In the genomic region with DNA sequence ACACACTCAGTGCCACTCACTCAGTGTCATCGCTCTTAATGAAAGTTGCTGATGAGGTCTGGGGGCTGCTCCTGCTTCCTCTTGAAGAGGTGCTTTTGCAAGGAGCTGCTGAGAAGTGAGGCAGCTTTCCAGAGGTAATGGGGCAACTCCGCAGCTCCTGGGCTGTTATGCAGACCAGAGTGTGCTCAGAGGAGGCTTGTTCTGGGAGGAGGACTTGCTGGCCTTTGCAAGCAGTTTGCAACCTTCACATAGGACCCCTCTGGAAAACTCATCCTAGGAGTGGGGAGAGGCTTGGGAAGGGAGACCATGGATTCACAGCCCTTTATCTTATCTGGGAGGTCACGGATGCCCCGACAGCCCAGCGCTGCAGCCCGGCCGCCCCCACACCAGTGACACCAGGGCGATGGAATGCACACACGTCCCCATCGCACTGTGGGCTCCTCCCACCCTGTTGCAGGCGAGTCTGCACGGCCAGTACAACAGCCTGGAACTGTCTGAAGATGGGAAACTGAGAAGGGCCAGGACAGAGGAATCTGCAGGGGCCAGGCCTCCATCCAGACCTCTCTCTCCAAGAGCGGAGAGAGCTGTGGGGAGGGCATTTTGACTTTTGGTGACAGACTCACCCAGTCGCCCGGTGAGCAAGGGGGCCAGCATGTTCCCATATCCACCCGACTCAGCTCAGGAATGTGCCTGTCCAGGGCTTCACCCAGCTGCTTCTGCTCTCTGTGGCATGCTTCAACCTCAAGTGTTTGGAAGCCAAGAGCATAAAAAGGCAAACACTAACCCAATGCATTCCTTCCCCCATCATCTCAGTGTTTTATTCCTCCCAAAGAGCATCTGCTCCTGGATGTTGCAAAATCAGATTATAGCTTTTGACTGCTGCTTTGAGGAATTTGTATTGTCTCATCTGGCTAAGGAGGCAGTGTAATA, we compare ENCODE assay signal across 10 cellular contexts.
A peak's percentile ranks its signal among the peaks of the same experiment; 100 is the strongest.
DNase-seq lines count a peak whose midpoint lies in the region; ATAC-seq, FAIRE-seq and TF ChIP-seq lines count a peak whose summit lies in the region.
"Had no signal": no experiment of that assay in that cellular context is flagged by ENCODE, and none has a peak within 500 bp of the region (broad histone marks: within the 10 kb centered on the region; RNA-seq: fewer than 3 reads in every experiment).

No MANE protein-coding gene starts in this region.

- H3K27me3 ChIP-seq in left ventricle myocardium inferior (ENCODE audit: low read depth) = peaks cover 82% of the 10 kb centered on the region
- H3K27me3 ChIP-seq in H1 (replicated peaks in 1 of 4; ENCODE audit: control insufficient read depth in 3 of 4, extremely low read depth in 1 of 4, insufficient read depth in 3 of 4, low read length in 3 of 4) = no peaks in the 10 kb centered on the region
- peaks cover 7% of the 10 kb centered on the region for H3K27me3 ChIP-seq in lower lobe of right lung (ENCODE audit: low read depth)

- H3K36me3 ChIP-seq in left ventricle myocardium inferior = no peaks in the 10 kb centered on the region
- no peaks in the 10 kb centered on the region; a peak in 1 of 8 replicates for H3K36me3 ChIP-seq in H1 (ENCODE audit: control insufficient read depth in 2 of 4, insufficient read depth in 4 of 4, low read length in 3 of 4)
- H3K36me3 ChIP-seq in lower lobe of right lung = no peaks in the 10 kb centered on the region

- H3K27ac Mint-ChIP-seq in activated naive CD8-positive, alpha-beta T cell treated with anti-CD3 and anti-CD28 coated beads for 36 hours = no peak overlapping the region
- H3K27ac Mint-ChIP-seq: activated T-helper 17 cell treated with anti-CD3 and anti-CD28 coated beads, Interleukin-2, amount 50 U/mL, for 72 hours had no signal

- no peak overlapping the region for H3K4ac ChIP-seq in H1 (replicated peaks; ENCODE audit: insufficient read length, low read depth, low read length)

- no peak overlapping the region for H3K4me2 ChIP-seq in H1 (ENCODE audit: insufficient read depth in 1 of 2, low read depth in 2 of 2, low read length in 2 of 2)

- POLR2A ChIA-PET in H1 (lab: Charles Lee; ENCODE audit: partially characterized antibody) = no interaction called here

- no peak overlapping the region for H2BK5ac ChIP-seq in H1 (ENCODE audit: low read depth, low read length)

- intact Hi-C loops in Right ventricle myocardium superior (cut with DNase I) = no loop called here
- intact Hi-C loops in left ventricle myocardium inferior (cut with micrococcal nuclease) = no loop called here
- intact Hi-C loops in lower lobe of right lung (cut with DNase I) = no loop called here

- peaks cover 3% of the 10 kb centered on the region; the same call in 1 of the 2 replicates for H3K79me1 ChIP-seq in H1 (ENCODE audit: low read depth, low read length)

- no peak overlapping the region for H3K18ac ChIP-seq in H1 (ENCODE audit: extremely low read depth, low read length)

- no peak overlapping the region for H3K14ac ChIP-seq in H1 (ENCODE audit: insufficient read length)

- H4K8ac ChIP-seq in H1 (ENCODE audit: extremely low read depth, insufficient read depth, low read length) = peak overlapping the region; percentile 88

- H2AK5ac ChIP-seq in H1 (ENCODE audit: low read depth, low read length) = no peak overlapping the region

- no peaks in the 10 kb centered on the region for H3K23me2 ChIP-seq in H1 (ENCODE audit: low read depth, low read length)

- no peak overlapping the region for H3K56ac ChIP-seq in H1 (replicated peaks; ENCODE audit: insufficient read length, low read depth, low read length)

- no peak for TF ChIP-seq RAD21 in H1 (IDR thresholded peaks at IDR 0.05 in 1 of 2, conservative IDR thresholded peaks at IDR 0.05 in 1 of 2; ENCODE audit: low read depth in 2 of 2, low read length in 2 of 2)

- H3K79me2 ChIP-seq in H1 (ENCODE audit: control insufficient read depth in 1 of 2, insufficient read depth in 2 of 2, low read length in 2 of 2) = no peaks in the 10 kb centered on the region

- H4K5ac ChIP-seq in H1 (ENCODE audit: insufficient read length, low read depth, low read length) = no peak overlapping the region

- TF ChIP-seq POLR2A in H1 (IDR thresholded peaks at IDR 0.05; ENCODE audit: control extremely low read depth in 1 of 2, low read depth in 2 of 2, low read length in 2 of 2) = no peak

- ATAC-seq in Right ventricle myocardium superior (ENCODE audit: poor library complexity) (peak; percentile 56), lower lobe of right lung (peak; percentile 73 to 77), GM21529 (IDR thresholded peaks at IDR 0.05; ENCODE audit: unreplicated experiment) (no peak), HG03025 (IDR thresholded peaks at IDR 0.05; ENCODE audit: low FRiP score, unreplicated experiment) (no peak)
- ATAC-seq: activated T-helper 17 cell treated with anti-CD3 and anti-CD28 coated beads, Interleukin-2, amount 50 U/mL, for 72 hours had no signal

- H4K91ac ChIP-seq in H1 (replicated peaks; ENCODE audit: insufficient read length, low read length) = no peak overlapping the region

- H2BK20ac ChIP-seq in H1 (ENCODE audit: low read length) = no peak overlapping the region

- WGBS in H1 (ENCODE audit: extremely low coverage in 1 of 2, insufficient coverage in 1 of 2, insufficient read length in 1 of 2, insufficient replicate concordance in 2 of 2, low coverage in 1 of 2, low lambda C conversion rate in 2 of 2, missing lambda C conversion rate in 1 of 2), 2 experiments = 92% methylated on average over 16 of the region's 16 CpGs; no CpG with 5 or more reads in 1 of the 2 experiments

- no peak for FAIRE-seq in H1 (lab: Jason Lieb, UNC)
- FAIRE-seq: A204.1 had no signal

- H3K4me1 ChIP-seq in left ventricle myocardium inferior (no peaks in the 10 kb centered on the region), H1 (replicated peaks in 1 of 4; ENCODE audit: control insufficient read depth in 3 of 4, insufficient read depth in 4 of 4, low read length in 3 of 4) (no peaks in the 10 kb centered on the region; a peak in 1 of 7 replicates), lower lobe of right lung (peaks cover 19% of the 10 kb centered on the region)

- H3K4me1 Mint-ChIP-seq in activated naive CD8-positive, alpha-beta T cell treated with anti-CD3 and anti-CD28 coated beads for 36 hours = no peaks in the 10 kb centered on the region
- H3K4me1 Mint-ChIP-seq: activated T-helper 17 cell treated with anti-CD3 and anti-CD28 coated beads, Interleukin-2, amount 50 U/mL, for 72 hours had no signal

- peaks cover 21% of the 10 kb centered on the region for H3K9me3 ChIP-seq in left ventricle myocardium inferior (replicated peaks)
- H3K9me3 ChIP-seq in H1 (ENCODE audit: insufficient read depth in 2 of 2, low read depth in 1 of 2, low read length in 1 of 2) = peaks cover 6 to 18% of the 10 kb centered on the region in 2 experiments; a peak in 2 of 4 replicates
- no peaks in the 10 kb centered on the region for H3K9me3 ChIP-seq in lower lobe of right lung

- H3K9me3 Mint-ChIP-seq in activated naive CD8-positive, alpha-beta T cell treated with anti-CD3 and anti-CD28 coated beads for 36 hours = peaks cover 3% of the 10 kb centered on the region
- H3K9me3 Mint-ChIP-seq: activated T-helper 17 cell treated with anti-CD3 and anti-CD28 coated beads, Interleukin-2, amount 50 U/mL, for 72 hours had no signal

- no peak overlapping the region for H3K9ac ChIP-seq in H1 (replicated peaks in 1 of 4; ENCODE audit: extremely low read depth in 1 of 4, low read depth in 3 of 4, low read length in 3 of 4)

- H4K20me1 ChIP-seq in H1 (replicated peaks in 1 of 2; ENCODE audit: control insufficient read depth in 1 of 2, insufficient read depth in 2 of 2, low read length in 2 of 2) = peaks cover 0 to 5% of the 10 kb centered on the region in 2 experiments

- H3K23ac ChIP-seq in H1 (ENCODE audit: insufficient read length) = no peak overlapping the region

- no peak overlapping the region for H2AFZ ChIP-seq in H1 (ENCODE audit: low read length)

- TF ChIP-seq CTCF in left ventricle myocardium inferior (IDR thresholded peaks at IDR 0.05; ENCODE audit: borderline replicate concordance) (no peak), H1 (IDR thresholded peaks at IDR 0.05; ENCODE audit: control extremely low read depth in 1 of 3, insufficient read depth in 1 of 3, low read depth in 1 of 3, low read length in 3 of 3) (no peak), lower lobe of right lung (IDR thresholded peaks at IDR 0.05) (no peak)

- no peak overlapping the region for H3K27ac ChIP-seq in left ventricle myocardium inferior (replicated peaks)
- H3K27ac ChIP-seq in H1 (ENCODE audit: low read depth, low read length) = no peak overlapping the region
- peak overlapping the region; percentile 24 for H3K27ac ChIP-seq in lower lobe of right lung

- DNase-seq in Right ventricle myocardium superior (peak; percentile 47), left ventricle myocardium inferior (no peak), H1 (ENCODE audit: low read depth in 1 of 2, low spot score in 2 of 2) (no peak), lower lobe of right lung (no peak), NCI-H526 (lab: John Stamatoyannopoulos, UW) (no peak)
- no peak for DNase-seq in activated naive CD8-positive, alpha-beta T cell treated with anti-CD3 and anti-CD28 coated beads for 36 hours

- H3K4me3 ChIP-seq in left ventricle myocardium inferior (no peak overlapping the region), H1 (ENCODE audit: extremely low read depth in 1 of 4, insufficient read depth in 2 of 4, low read depth in 3 of 4, low read length in 4 of 4) (no peak overlapping the region), lower lobe of right lung (no peak overlapping the region)

- peaks cover 16% of the 10 kb centered on the region for H3K27me3 Mint-ChIP-seq in activated naive CD8-positive, alpha-beta T cell treated with anti-CD3 and anti-CD28 coated beads for 36 hours

- TF ChIP-seq EP300 in H1 (IDR thresholded peaks at IDR 0.05; ENCODE audit: borderline replicate concordance in 1 of 2, low read depth in 2 of 2, low read length in 2 of 2) = no peak

- no peak overlapping the region for H3K4me3 Mint-ChIP-seq in activated naive CD8-positive, alpha-beta T cell treated with anti-CD3 and anti-CD28 coated beads for 36 hours
- H3K4me3 Mint-ChIP-seq: activated T-helper 17 cell treated with anti-CD3 and anti-CD28 coated beads, Interleukin-2, amount 50 U/mL, for 72 hours had no signal

- CTCF ChIA-PET in H1 (lab: Charles Lee; ENCODE audit: partially characterized antibody) = interaction anchor here (1.4 kb wide), 1 partner anchor 16 kb away, joined by 3 read pairs; no protein-coding TSS in a partner anchor

- H2BK12ac ChIP-seq in H1 (ENCODE audit: low read depth, low read length) = no peak overlapping the region

- no peak overlapping the region for H2BK120ac ChIP-seq in H1 (replicated peaks; ENCODE audit: low read depth, low read length)

- no peak overlapping the region for H2BK15ac ChIP-seq in H1 (ENCODE audit: low read length)

- no peaks in the 10 kb centered on the region for H3K36me3 Mint-ChIP-seq in activated naive CD8-positive, alpha-beta T cell treated with anti-CD3 and anti-CD28 coated beads for 36 hours

TF ChIP-seq in H1, 55 proteins besides CTCF, POLR2A, EP300 and RAD21 (continues in another document):
- TF ChIP-seq POLR2AphosphoS5 (IDR thresholded peaks at IDR 0.05; ENCODE audit: low read depth, low read length) (no peak), CHD1 (IDR thresholded peaks at IDR 0.05; ENCODE audit: low read depth, low read length) (no peak), KDM1A (IDR thresholded peaks at IDR 0.05; ENCODE audit: borderline replicate concordance, low read length) (no peak), TBP (IDR thresholded peaks at IDR 0.05; ENCODE audit: low read depth, low read length) (no peak), CBX8 (IDR thresholded peaks at IDR 0.05; ENCODE audit: borderline replicate concordance, low read depth, low read length) (no peak)

Comparison
In these comparisons a context has a peak if more than half of its experiments do, and no peak if none do; other contexts are left out.
1. ATAC-seq: peak in Right ventricle myocardium superior (single experiment) and lower lobe of right lung (2 of 2); none in GM21529 (single experiment) and HG03025 (single experiment).